ENCODE assay signal across 26 cellular contexts in genomic region chr16:4667203-4667983, GRCh38. TPM values are rescaled to one million over a fixed set of nuclear protein-coding genes. Genes with fewer than 3 reads are reported as not detected.
DNase-seq lines count a peak whose midpoint lies in the region; ATAC-seq and TF ChIP-seq lines count a peak whose summit lies in the region.
"Had no signal": no experiment of that assay in that cellular context is flagged by ENCODE, and none has a peak within 500 bp of the region (broad histone marks: within the 10 kb centered on the region; RNA-seq: fewer than 3 reads in every experiment).

No MANE protein-coding gene starts in this region.

- DNase-seq in T-helper 2 cell treated with Interferon-gamma antibody and Interleukin-4, amounts not matched to agents 5 μg/mL and 100 μg/mL, for 36 hours (ENCODE audit: low spot score), result no peak
- DNase-seq in T-helper 2 cell, result no peak
- DNase-seq in NCI-H69 (lab: John Stamatoyannopoulos, UW), result peak; percentile 41
- DNase-seq in naive thymus-derived CD4-positive, alpha-beta T cell, result no peak
- no peak for DNase-seq in medulla oblongata (ENCODE audit: extremely low spot score)
- no peak for DNase-seq in foreskin fibroblast
- DNase-seq: activated CD4-positive, alpha-beta T cell treated with anti-CD3 and anti-CD28 coated beads, Interleukin-2, amount 50 U/mL, for 4 hours; activated CD4-positive, CD25-positive, alpha-beta regulatory T cell; aorta; CD4-positive, alpha-beta memory T cell; effector CD4-positive, alpha-beta T cell; left colon; MM.1S; NCI-H1436; NCI-H2081 treated with DMSO at 0.1 percent for 48 hours; NCI-H446 treated with DMSO at 0.1 percent for 48 hours; RPMI8226; stimulated activated CD4-positive, alpha-beta T cell treated with anti-CD3 and anti-CD28 coated beads, Interleukin-4, amount 100 ng/mL, for 24 hours; T-cell; tibial artery had no signal

- peaks cover 22% of the 10 kb centered on the region for H3K4me1 Mint-ChIP-seq in T-helper 2 cell treated with Interferon-gamma antibody and Interleukin-4, amounts not matched to agents 5 μg/mL and 100 μg/mL, for 36 hours (ENCODE audit: low read depth)
- H3K4me1 Mint-ChIP-seq in naive thymus-derived CD4-positive, alpha-beta T cell, result peaks cover 18 to 50% (median 30%) of the 10 kb centered on the region in 7 donors

- peaks cover 13 to 32% (median 16%) of the 10 kb centered on the region in 3 experiments for H3K36me3 ChIP-seq in naive thymus-derived CD4-positive, alpha-beta T cell (ENCODE audit: control insufficient read depth in 2 of 3, insufficient read depth in 3 of 3, low read length in 3 of 3)

- ATAC-seq in naive thymus-derived CD4-positive, alpha-beta T cell, result no peak
- no peak for ATAC-seq in HG02973 (IDR thresholded peaks at IDR 0.05; ENCODE audit: unreplicated experiment)
- ATAC-seq: A549; activated naive CD4-positive, alpha-beta T cell treated with anti-CD3 and anti-CD28 coated beads, Interleukin-2, amount 50 U/mL, for 72 hours; left colon; T-cell had no signal

- no peaks in the 10 kb centered on the region for H3K9me3 Mint-ChIP-seq in T-helper 2 cell treated with Interferon-gamma antibody and Interleukin-4, amounts not matched to agents 5 μg/mL and 100 μg/mL, for 36 hours
- no peaks in the 10 kb centered on the region for H3K9me3 Mint-ChIP-seq in naive thymus-derived CD4-positive, alpha-beta T cell
- H3K9me3 Mint-ChIP-seq: activated naive CD4-positive, alpha-beta T cell treated with anti-CD3 and anti-CD28 coated beads, Interleukin-2, amount 50 U/mL, for 72 hours; activated T-helper 2 cell treated with anti-CD3 and anti-CD28 coated beads, Interferon-gamma antibody, Interleukin-2, Interleukin-4, amounts not matched to agents 10 μg/mL and 5 μg/mL and 100 μg/mL, durations not matched to agents 14 hours and 24 hours and 36 hours; CD4-positive, alpha-beta memory T cell; T-cell had no signal

- H3K9me3 ChIP-seq in naive thymus-derived CD4-positive, alpha-beta T cell (ENCODE audit: control insufficient read depth in 2 of 3, low read length in 3 of 3), result no peaks in the 10 kb centered on the region
- H3K9me3 ChIP-seq: A549, tibial artery had no signal

- no peak overlapping the region for H3K4me3 ChIP-seq in naive thymus-derived CD4-positive, alpha-beta T cell (ENCODE audit: low read length)
- no peak overlapping the region for H3K4me3 ChIP-seq in foreskin fibroblast (ENCODE audit: low read depth in 1 of 2, low read length in 2 of 2)
- H3K4me3 ChIP-seq: A549, tibial artery had no signal

- no peak overlapping the region for H3K4me3 Mint-ChIP-seq in T-helper 2 cell treated with Interferon-gamma antibody and Interleukin-4, amounts not matched to agents 5 μg/mL and 100 μg/mL, for 36 hours
- H3K4me3 Mint-ChIP-seq in naive thymus-derived CD4-positive, alpha-beta T cell, result no peak overlapping the region
- H3K4me3 Mint-ChIP-seq: T-cell had no signal

- CTCF ChIA-PET in naive thymus-derived CD4-positive, alpha-beta T cell (lab: Charles Lee), result no interaction called here

- POLR2A ChIA-PET in naive thymus-derived CD4-positive, alpha-beta T cell (lab: Charles Lee), result interaction anchor here (0.8 to 2.1 kb wide), 4 partner anchors 9 to 160 kb away, joined by 3 to 9 read pairs (median 3); partner anchors contain the start of genes MGRN1 and NUDT16L1

- peak overlapping the region; percentile 19 for H3K27ac Mint-ChIP-seq in T-helper 2 cell treated with Interferon-gamma antibody and Interleukin-4, amounts not matched to agents 5 μg/mL and 100 μg/mL, for 36 hours
- H3K27ac Mint-ChIP-seq in naive thymus-derived CD4-positive, alpha-beta T cell, result peak overlapping the region in 5 of 9 donors; percentile 36 to 67 (median 50)
- H3K27ac Mint-ChIP-seq: activated naive CD4-positive, alpha-beta T cell treated with anti-CD3 and anti-CD28 coated beads, Interleukin-2, amount 50 U/mL, for 72 hours; activated T-helper 2 cell treated with anti-CD3 and anti-CD28 coated beads, Interferon-gamma antibody, Interleukin-2, Interleukin-4, amounts not matched to agents 10 μg/mL and 5 μg/mL and 100 μg/mL, durations not matched to agents 14 hours and 24 hours and 36 hours had no signal

- TF ChIP-seq CTCF in C4-2B (conservative IDR thresholded peaks at IDR 0.05) (no peak), foreskin fibroblast (IDR thresholded peaks at IDR 0.05; ENCODE audit: low read depth, low read length) (no peak)

- H3K27me3 ChIP-seq in naive thymus-derived CD4-positive, alpha-beta T cell (ENCODE audit: control insufficient read depth in 2 of 2, insufficient read depth in 2 of 2, low read length in 2 of 2), result no peaks in the 10 kb centered on the region
- H3K27me3 ChIP-seq: tibial artery had no signal

- H3K36me3 Mint-ChIP-seq in T-helper 2 cell treated with Interferon-gamma antibody and Interleukin-4, amounts not matched to agents 5 μg/mL and 100 μg/mL, for 36 hours (ENCODE audit: low read depth), result peaks cover 27% of the 10 kb centered on the region
- peaks cover 0 to 13% (median 4%) of the 10 kb centered on the region in 5 donors for H3K36me3 Mint-ChIP-seq in naive thymus-derived CD4-positive, alpha-beta T cell

- no peaks in the 10 kb centered on the region for H3K27me3 Mint-ChIP-seq in T-helper 2 cell treated with Interferon-gamma antibody and Interleukin-4, amounts not matched to agents 5 μg/mL and 100 μg/mL, for 36 hours (ENCODE audit: low read depth)
- no peaks in the 10 kb centered on the region for H3K27me3 Mint-ChIP-seq in naive thymus-derived CD4-positive, alpha-beta T cell
- H3K27me3 Mint-ChIP-seq: CD4-positive, alpha-beta memory T cell; T-cell had no signal

- peaks cover 27 to 44% of the 10 kb centered on the region in 2 donors for H3K4me1 ChIP-seq in naive thymus-derived CD4-positive, alpha-beta T cell (ENCODE audit: control insufficient read depth in 2 of 2, insufficient read depth in 2 of 2, low read length in 2 of 2)

- intact Hi-C loops in naive thymus-derived CD4-positive, alpha-beta T cell (cut with micrococcal nuclease), result no loop called here

- peak overlapping the region; percentile 79 for H3K27ac ChIP-seq in C4-2B
- no peak overlapping the region for H3K27ac ChIP-seq in naive thymus-derived CD4-positive, alpha-beta T cell (ENCODE audit: low read depth, low read length)
- H3K27ac ChIP-seq: A549, epithelial cell of prostate, tibial artery had no signal

RNA-seq across cellular contexts. Expression of gene NUDT16L1, which starts 26.0 kb away (rescaled TPM):
- total RNA-seq in naive thymus-derived CD4-positive, alpha-beta T cell, result 10 to 100 TPM; 42.8 to 65.4 (median 53.3) TPM
- 100 to 1,000 TPM; 104 to 133 TPM for polyA plus RNA-seq in naive thymus-derived CD4-positive, alpha-beta T cell

RNA-seq across cellular contexts. Expression of gene MGRN1, which starts 42.8 kb away (rescaled TPM):
- total RNA-seq in naive thymus-derived CD4-positive, alpha-beta T cell, result 100 to 1,000 TPM in 1 of 5 experiments, 10 to 100 TPM in 4; 62.6 to 103 (median 81.2) TPM
- polyA plus RNA-seq in naive thymus-derived CD4-positive, alpha-beta T cell, result 1 to 10 TPM; 4.9 to 10.0 TPM

RNA-seq across cellular contexts. Expression of gene UBALD1, which starts 52.7 kb away (rescaled TPM):
- 10 to 100 TPM; 21.8 to 36.5 (median 29.7) TPM for total RNA-seq in naive thymus-derived CD4-positive, alpha-beta T cell
- 1 to 10 TPM; 1.6 to 2.5 TPM for polyA plus RNA-seq in naive thymus-derived CD4-positive, alpha-beta T cell
